ENCODE assay signal across 8 cellular contexts in the genomic region with DNA sequence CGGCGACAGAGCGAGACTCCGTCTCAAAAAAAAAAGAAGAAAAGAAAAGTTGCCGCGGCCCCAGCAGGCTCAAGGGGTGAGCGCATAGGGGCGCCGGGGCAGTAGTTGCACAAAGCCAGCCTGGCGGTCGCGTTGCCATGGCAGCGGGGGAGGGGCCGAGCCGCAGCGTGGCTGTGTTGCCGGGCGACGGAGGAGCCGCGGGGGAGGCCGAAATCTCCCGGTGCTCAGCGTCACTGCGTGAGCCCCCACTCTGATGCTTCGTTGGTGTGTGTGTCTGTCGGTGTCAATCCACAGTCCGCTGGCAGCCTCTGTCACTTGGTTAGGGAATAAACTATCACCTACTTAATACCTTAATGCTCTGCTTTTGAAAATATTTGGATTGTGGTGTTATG.
DNase-seq lines count a peak whose midpoint lies in the region; ATAC-seq and TF ChIP-seq lines count a peak whose summit lies in the region.

No MANE protein-coding gene starts in this region.

- H3K4me1 ChIP-seq in esophagus squamous epithelium: peaks cover 7 to 33% (median 16%) of the 10 kb centered on the region in 3 donors
- peaks cover 9% of the 10 kb centered on the region for H3K4me1 ChIP-seq in mucosa of stomach (ENCODE audit: control insufficient read depth, insufficient read depth, low read length)

- peak; percentile 82 for ATAC-seq in GM19043 (IDR thresholded peaks at IDR 0.05; ENCODE audit: low read depth, unreplicated experiment)
- ATAC-seq in HG03280 (IDR thresholded peaks at IDR 0.05; ENCODE audit: unreplicated experiment): peak; percentile 88
- ATAC-seq in activated T-cell treated with anti-CD3 and anti-CD28 coated beads, Interleukin-2, amount 50 U/mL, for 4 hours: peak; percentile 90 to 92

- 0 to 3% methylated on average over 15 to 27 of the region's 28 CpGs for WGBS in esophagus squamous epithelium, 2 donors

- no peak for TF ChIP-seq CTCF in esophagus squamous epithelium (IDR thresholded peaks at IDR 0.05)

- intact Hi-C loops in esophagus squamous epithelium (cut with DNase I): no loop called here

- TF ChIP-seq POLR2A in esophagus squamous epithelium (IDR thresholded peaks at IDR 0.05): no peak

- H3K36me3 ChIP-seq in esophagus squamous epithelium (no peaks in the 10 kb centered on the region), mucosa of stomach (ENCODE audit: control insufficient read depth, insufficient read depth, low read length) (no peaks in the 10 kb centered on the region)

- H3K4me3 Mint-ChIP-seq in activated T-cell treated with anti-CD3 and anti-CD28 coated beads, Interleukin-2, amount 50 U/mL, for 4 hours: peak overlapping the region; percentile 86

- peak overlapping the region; percentile 49 for H3K9ac ChIP-seq in mucosa of stomach (ENCODE audit: low read length)

- H3K9me3 Mint-ChIP-seq in activated T-cell treated with anti-CD3 and anti-CD28 coated beads, Interleukin-2, amount 50 U/mL, for 4 hours: no peaks in the 10 kb centered on the region

- DNase-seq in AG08396 (ENCODE audit: low spot score): peak; percentile 95
- DNase-seq in NOMO-1 treated with DMSO at 0.1 percent for 48 hours (lab: John Stamatoyannopoulos, UW; ENCODE audit: unreplicated experiment): peak; percentile 48
- DNase-seq in activated T-cell treated with anti-CD3 and anti-CD28 coated beads, Interleukin-2, amount 50 U/mL, for 4 hours: peak; percentile 87
- peak; percentile 8 for DNase-seq in esophagus squamous epithelium (lab: John Stamatoyannopoulos, UW)
- DNase-seq in stimulated activated CD8-positive, alpha-beta memory T cell treated with anti-CD3 and anti-CD28 coated beads, Interleukin-4, amount 100 ng/mL, for 48 hours: peak; percentile 96

- no peaks in the 10 kb centered on the region for H3K9me3 ChIP-seq in esophagus squamous epithelium
- H3K9me3 ChIP-seq in mucosa of stomach (ENCODE audit: control insufficient read depth, low read length): no peaks in the 10 kb centered on the region

- peak overlapping the region in 3 of 4 donors; percentile 25 to 58 (median 47) for H3K27ac ChIP-seq in esophagus squamous epithelium

- no peaks in the 10 kb centered on the region for H3K27me3 ChIP-seq in esophagus squamous epithelium
- peaks cover 18% of the 10 kb centered on the region for H3K27me3 ChIP-seq in mucosa of stomach (ENCODE audit: control insufficient read depth, insufficient read depth, low read length)

- peaks cover 12% of the 10 kb centered on the region for H3K4me1 Mint-ChIP-seq in activated T-cell treated with anti-CD3 and anti-CD28 coated beads, Interleukin-2, amount 50 U/mL, for 4 hours (ENCODE audit: low read depth)

- H3K4me3 ChIP-seq in esophagus squamous epithelium: peak overlapping the region; percentile 23 to 67 (median 50)
- peak overlapping the region; percentile 27 for H3K4me3 ChIP-seq in mucosa of stomach (ENCODE audit: low read length)

- H3K36me3 Mint-ChIP-seq in activated T-cell treated with anti-CD3 and anti-CD28 coated beads, Interleukin-2, amount 50 U/mL, for 4 hours (ENCODE audit: insufficient read depth): no peaks in the 10 kb centered on the region

- peaks cover 38% of the 10 kb centered on the region for H3K27me3 Mint-ChIP-seq in activated T-cell treated with anti-CD3 and anti-CD28 coated beads, Interleukin-2, amount 50 U/mL, for 4 hours (ENCODE audit: low read depth)

Comparison
In these comparisons a context has a peak if more than half of its experiments do, and no peak if none do; other contexts are left out.
1. Peak in every context shown above with its lines: DNase-seq, ATAC-seq, H3K4me3 ChIP-seq and H3K27ac ChIP-seq.
2. DNase-seq: peak in every context shown above with its lines; median percentile 96 in stimulated activated CD8-positive, alpha-beta memory T cell treated with anti-CD3 and anti-CD28 coated beads, Interleukin-4, amount 100 ng/mL, for 48 hours; 95 in AG08396; 87 in activated T-cell treated with anti-CD3 and anti-CD28 coated beads, Interleukin-2, amount 50 U/mL, for 4 hours; 48 in NOMO-1 treated with DMSO at 0.1 percent for 48 hours; 8 in esophagus squamous epithelium.